Comparison of ENCODE assay signal across 1 cellular context in genomic region chr1:208119225-208119606, GRCh38.
A peak's percentile ranks its signal among the peaks of the same experiment; 100 is the strongest.
TF ChIP-seq lines count a peak whose summit lies in the region.

No MANE protein-coding gene starts in this region.

TF ChIP-seq in HepG2, 621 proteins besides CTCF, POLR2A, EP300 and RAD21 (continued from another document and continues in another):
- TF ChIP-seq DBP (CRISPR knock-in tag; IDR thresholded peaks at IDR 0.05; ENCODE audit: not compliant biosample characterization): no peak
- TF ChIP-seq SPEN (CRISPR knock-in tag; IDR thresholded peaks at IDR 0.05; ENCODE audit: low read depth): no peak
- TF ChIP-seq ZNF230 (CRISPR knock-in tag; IDR thresholded peaks at IDR 0.05): no peak
- no peak for TF ChIP-seq ZFP62 (CRISPR knock-in tag; IDR thresholded peaks at IDR 0.05)
- 0 out of 2 replicates have a peak, but pooled peaks have one; percentile 48 for TF ChIP-seq ZFP90 (CRISPR knock-in tag; IDR thresholded peaks at IDR 0.05; ENCODE audit: borderline replicate concordance)
- TF ChIP-seq ARID5B (CRISPR knock-in tag; IDR thresholded peaks at IDR 0.05): peak; percentile 69
- TF ChIP-seq TRIM24 (CRISPR knock-in tag; IDR thresholded peaks at IDR 0.05): no peak
- no peak for TF ChIP-seq HIVEP1 (CRISPR knock-in tag; IDR thresholded peaks at IDR 0.05)
- TF ChIP-seq MXD4 (CRISPR knock-in tag; IDR thresholded peaks at IDR 0.05): 0 out of 2 replicates have a peak, but pooled peaks have one; percentile 37
- TF ChIP-seq ZNF687 (CRISPR knock-in tag; IDR thresholded peaks at IDR 0.05): no peak
- no peak for TF ChIP-seq HNF4G (IDR thresholded peaks at IDR 0.05; ENCODE audit: borderline replicate concordance, low read depth, low read length)
- TF ChIP-seq HNF4G (CRISPR knock-in tag; IDR thresholded peaks at IDR 0.05; ENCODE audit: borderline replicate concordance, low read depth): no peak; the same call in 1 of the 2 replicates
- no peak for TF ChIP-seq SNAI1 (CRISPR knock-in tag; IDR thresholded peaks at IDR 0.05; ENCODE audit: borderline replicate concordance)
- peak; percentile 12; the same call in 1 of the 2 replicates for TF ChIP-seq ZNF614 (CRISPR knock-in tag; IDR thresholded peaks at IDR 0.05; ENCODE audit: borderline replicate concordance)
- TF ChIP-seq NFIC (IDR thresholded peaks at IDR 0.05; ENCODE audit: low read length): no peak
- no peak for TF ChIP-seq ZNF704 (CRISPR knock-in tag; IDR thresholded peaks at IDR 0.05; ENCODE audit: borderline replicate concordance)
- no peak for TF ChIP-seq REXO4 (CRISPR knock-in tag; IDR thresholded peaks at IDR 0.05; ENCODE audit: borderline replicate concordance)
- TF ChIP-seq ZNF207 (IDR thresholded peaks at IDR 0.05; ENCODE audit: borderline replicate concordance): no peak
- no peak for TF ChIP-seq ZNF296 (CRISPR knock-in tag; conservative IDR thresholded peaks at IDR 0.05)
- no peak for TF ChIP-seq SP4 (CRISPR knock-in tag; IDR thresholded peaks at IDR 0.05)
- no peak for TF ChIP-seq ZNF83 (CRISPR knock-in tag; IDR thresholded peaks at IDR 0.05; ENCODE audit: borderline replicate concordance)
- no peak for TF ChIP-seq ZNF678 (CRISPR knock-in tag; IDR thresholded peaks at IDR 0.05)
- no peak for TF ChIP-seq ZNF430 (CRISPR knock-in tag; IDR thresholded peaks at IDR 0.05)
- 0 out of 2 replicates have a peak, but pooled peaks have one; percentile 3 for TF ChIP-seq PHF8 (CRISPR knock-in tag; IDR thresholded peaks at IDR 0.05)
- TF ChIP-seq ZBTB21 (CRISPR knock-in tag; IDR thresholded peaks at IDR 0.05): no peak
- no peak for TF ChIP-seq ZFP1 (CRISPR knock-in tag; IDR thresholded peaks at IDR 0.05)
- TF ChIP-seq KLF12 (CRISPR knock-in tag; IDR thresholded peaks at IDR 0.05; ENCODE audit: borderline replicate concordance): no peak
- peak; percentile 54 for TF ChIP-seq HMG20A (CRISPR knock-in tag; IDR thresholded peaks at IDR 0.05; ENCODE audit: borderline replicate concordance)
- TF ChIP-seq AFF4 (CRISPR knock-in tag; IDR thresholded peaks at IDR 0.05): no peak
- TF ChIP-seq FOXO1 (CRISPR knock-in tag; IDR thresholded peaks at IDR 0.05): peak; percentile 63; the same call in 1 of the 2 replicates
- no peak for TF ChIP-seq KDM3A (CRISPR knock-in tag; IDR thresholded peaks at IDR 0.05; ENCODE audit: low read depth)
- no peak for TF ChIP-seq DR1 (CRISPR knock-in tag; IDR thresholded peaks at IDR 0.05)
- no peak for TF ChIP-seq REPIN1 (CRISPR knock-in tag; IDR thresholded peaks at IDR 0.05; ENCODE audit: borderline replicate concordance, low read depth)
- no peak for TF ChIP-seq SRSF9 (IDR thresholded peaks at IDR 0.05; ENCODE audit: borderline replicate concordance, insufficient read depth, low read depth, low read length, poor library complexity, severe bottlenecking)
- no peak for TF ChIP-seq ZBTB49 (CRISPR knock-in tag; IDR thresholded peaks at IDR 0.05; ENCODE audit: borderline replicate concordance)
- no peak for TF ChIP-seq CHD4 (IDR thresholded peaks at IDR 0.05; ENCODE audit: borderline replicate concordance, low read length)
- TF ChIP-seq ZNF274 (CRISPR knock-in tag; IDR thresholded peaks at IDR 0.05): no peak
- no peak for TF ChIP-seq HMG20B (CRISPR knock-in tag; conservative IDR thresholded peaks at IDR 0.05)
- no peak for TF ChIP-seq TFDP1 (CRISPR knock-in tag; IDR thresholded peaks at IDR 0.05; ENCODE audit: borderline replicate concordance)
- TF ChIP-seq FOXM1 (CRISPR knock-in tag; IDR thresholded peaks at IDR 0.05): no peak
- no peak for TF ChIP-seq ZMYM2 (CRISPR knock-in tag; IDR thresholded peaks at IDR 0.05)
- 0 out of 2 replicates have a peak, but pooled peaks have one; percentile 19 for TF ChIP-seq KDM2A (CRISPR knock-in tag; IDR thresholded peaks at IDR 0.05; ENCODE audit: borderline replicate concordance, low read depth)
